8 cellular contexts compared by ENCODE assay signal in genomic region chr7:44883961-44884360, GRCh38. TPM values are rescaled to one million over a fixed set of nuclear protein-coding genes. Genes with fewer than 3 reads are reported as not detected.
A peak's percentile ranks its signal among the peaks of the same experiment; 100 is the strongest.
DNase-seq lines count a peak whose midpoint lies in the region; ATAC-seq, FAIRE-seq and TF ChIP-seq lines count a peak whose summit lies in the region.

No MANE protein-coding gene starts in this region.

- WGBS in A549 (ENCODE audit: missing lambda C conversion rate), result 78% methylated on average over 7 of the region's 7 CpGs
- WGBS in HUES64, result 76% methylated on average over 7 of the region's 7 CpGs

- no peaks in the 10 kb centered on the region for H3K27me3 Mint-ChIP-seq in chondrocyte (ENCODE audit: low read depth)

- no peak for ATAC-seq in A549
- no peak for ATAC-seq in HG03439 (IDR thresholded peaks at IDR 0.05; ENCODE audit: unreplicated experiment)

- H3K27ac ChIP-seq in A549, result peak overlapping the region in 1 of 2 experiments; percentile 96; a peak in 4 of 6 replicates
- H3K27ac ChIP-seq in HUES64 (ENCODE audit: low read depth, low read length), result no peak overlapping the region

- CTCF ChIA-PET in A549 (lab: Yijun Ruan, JAX), result interaction anchor here (0.6 to 2.3 kb wide), 4 partner anchors 22 to 37 kb away, joined by 3 to 14 read pairs (median 4); no protein-coding TSS in a partner anchor

- H3K4me3 Mint-ChIP-seq in chondrocyte (ENCODE audit: unreplicated experiment), result peak overlapping the region; percentile 95

- H3K4me2 ChIP-seq in A549, result peak overlapping the region; percentile 79

- H3K27me3 ChIP-seq in HUES64 (ENCODE audit: insufficient read depth, low read length), result no peaks in the 10 kb centered on the region

- no peak for TF ChIP-seq RAD21 in A549 (conservative IDR thresholded peaks at IDR 0.05 in 1 of 2, IDR thresholded peaks at IDR 0.05 in 1 of 2)

- peaks cover 43% of the 10 kb centered on the region for H3K36me3 ChIP-seq in HUES64 (ENCODE audit: insufficient read depth, low read length)

- H3K4me1 Mint-ChIP-seq in chondrocyte (ENCODE audit: low read depth), result peaks cover 58% of the 10 kb centered on the region

- no peaks in the 10 kb centered on the region for H3K9me3 Mint-ChIP-seq in chondrocyte (ENCODE audit: low read depth)

- peaks cover 10% of the 10 kb centered on the region for H3K36me3 Mint-ChIP-seq in chondrocyte (ENCODE audit: low read depth)

- TF ChIP-seq CTCF in A549 (IDR thresholded peaks at IDR 0.05) (no peak), chondrocyte (IDR thresholded peaks at IDR 0.05) (no peak), GM13976 (IDR thresholded peaks at IDR 0.05; ENCODE audit: borderline replicate concordance, control extremely low read depth, extremely low read depth, insufficient read depth, missing control alignments) (no peak), GM20000 (IDR thresholded peaks at IDR 0.05; ENCODE audit: extremely low read depth, missing control alignments) (no peak)

- peak overlapping the region; percentile 86 for H3K9ac ChIP-seq in HUES64 (ENCODE audit: low read depth, low read length)

- H3K27ac Mint-ChIP-seq in chondrocyte (ENCODE audit: unreplicated experiment), result peak overlapping the region; percentile 97

- DNase-seq in A549 (ENCODE audit: low read depth in 1 of 2, low spot score in 1 of 2), result no peak
- no peak for DNase-seq in chondrocyte (ENCODE audit: low spot score)
- DNase-seq in myocyte (ENCODE audit: low read depth), result peak; percentile 32
- DNase-seq in GM13976 (ENCODE audit: low spot score), result no peak
- DNase-seq in GM20000 (ENCODE audit: low spot score), result no peak
- DNase-seq in NCI-H2171 (lab: John Stamatoyannopoulos, UW), result no peak

- TF ChIP-seq POLR2A in A549 (IDR thresholded peaks at IDR 0.05; ENCODE audit: low read length), result no peak

- in situ Hi-C loops in GM13976 (cut with MboI; ENCODE audit: low sequenced_read_pairs, unreplicated experiment), result no loop called here

- H3K4me3 ChIP-seq in A549 (peak overlapping the region; percentile 96), HUES64 (ENCODE audit: low read length) (peak overlapping the region; percentile 84)

- FAIRE-seq in A549 (lab: Jason Lieb, UNC), result no peak

- no peak for TF ChIP-seq EP300 in A549 (IDR thresholded peaks at IDR 0.05)

- peaks cover 49% of the 10 kb centered on the region for H3K4me1 ChIP-seq in A549
- H3K4me1 ChIP-seq in HUES64 (ENCODE audit: insufficient read depth, low read length), result peaks cover 38% of the 10 kb centered on the region

- H3K9me3 ChIP-seq in A549, result no peaks in the 10 kb centered on the region
- H3K9me3 ChIP-seq in HUES64 (ENCODE audit: insufficient read depth, low read depth, low read length), result no peaks in the 10 kb centered on the region

- POLR2A ChIA-PET in A549 (lab: Yijun Ruan, JAX), result interaction anchor here (0.6 to 2.8 kb wide), 5 partner anchors 10 to 278 kb away, joined by 3 to 21 read pairs (median 4); partner anchors contain the start of gene OGDH

TF ChIP-seq in A549, 52 proteins besides CTCF, POLR2A, EP300 and RAD21:
- TF ChIP-seq REST (IDR thresholded peaks at IDR 0.05), result no peak
- no peak for TF ChIP-seq KDM1A (IDR thresholded peaks at IDR 0.05; ENCODE audit: low read depth)
- no peak for TF ChIP-seq SREBF2 (IDR thresholded peaks at IDR 0.05)
- TF ChIP-seq MYC (IDR thresholded peaks at IDR 0.05; ENCODE audit: borderline replicate concordance, low read length), result no peak
- no peak for TF ChIP-seq HOXB13 (CRISPR knock-in tag; IDR thresholded peaks at IDR 0.05; ENCODE audit: low read depth)
- TF ChIP-seq RCOR1 (IDR thresholded peaks at IDR 0.05; ENCODE audit: low read depth, low read length), result no peak
- no peak for TF ChIP-seq RARB (CRISPR knock-in tag; IDR thresholded peaks at IDR 0.05)
- TF ChIP-seq JUN (IDR thresholded peaks at IDR 0.05), result no peak
- no peak for TF ChIP-seq MAFK (IDR thresholded peaks at IDR 0.05; ENCODE audit: partially characterized antibody)
- no peak for TF ChIP-seq PHF8 (IDR thresholded peaks at IDR 0.05; ENCODE audit: borderline replicate concordance, low read depth)
- no peak for TF ChIP-seq TP53 (CRISPR knock-in tag; IDR thresholded peaks at IDR 0.05)
- TF ChIP-seq FOSB (CRISPR knock-in tag; IDR thresholded peaks at IDR 0.05), result no peak
- TF ChIP-seq KDM5A (IDR thresholded peaks at IDR 0.05), result no peak
- TF ChIP-seq EHF (CRISPR knock-in tag; IDR thresholded peaks at IDR 0.05), result no peak
- no peak for TF ChIP-seq FOXS1 (CRISPR knock-in tag; IDR thresholded peaks at IDR 0.05)
- no peak for TF ChIP-seq CBX8 (IDR thresholded peaks at IDR 0.05)
- no peak for TF ChIP-seq NFE2L2 (conservative IDR thresholded peaks at IDR 0.05; ENCODE audit: low read length)
- no peak for TF ChIP-seq TFCP2L1 (CRISPR knock-in tag; IDR thresholded peaks at IDR 0.05)
- no peak for TF ChIP-seq ESRRA (IDR thresholded peaks at IDR 0.05; ENCODE audit: borderline replicate concordance, low read length)
TF ChIP-seq in A549: peak in this region for 0.

RNA-seq across cellular contexts. Expression of gene PURB, which starts 1.4 kb away (rescaled TPM):
- 5.7 and 6.4 TPM in 2 replicates for polyA plus RNA-seq in A549 (2011; rRNA removed)
- polyA plus RNA-seq in A549 (2012; cell fraction: cytosol; rRNA removed), result 2.2 and 2.9 TPM in 2 replicates
- polyA plus RNA-seq in A549 (2012; cell fraction: nucleus; rRNA removed), result 1.3 and 1.7 TPM in 2 replicates
- polyA plus RNA-seq in A549 (2017; fragmentation: RNase III; extraction: RNeasy Plus Mini Kit Qiagen cat#74134 plus additional on column Dnase treatment), result 10.0 to 11.6 TPM (median 10.4 TPM) in 3 replicates
- 3.5 and 3.6 TPM in 2 replicates for polyA minus RNA-seq in A549 (2011; rRNA and poly(A)+ RNA removed)
- 11.5 TPM for polyA plus RNA-seq in HUES64 (2013, experiment 1 of 2)
- 12.6 TPM for polyA plus RNA-seq in HUES64 (2013, experiment 2 of 2)
- 21.9 to 22.2 TPM (median 22.2 TPM) in 3 replicates for total RNA-seq in chondrocyte
- 66.2 and 101 TPM in 2 replicates for total RNA-seq in myocyte
- polyA plus RNA-seq in myocyte (2012), result 30.7 TPM

RNA-seq across cellular contexts. Expression of gene H2AZ2, which starts 36.1 kb away (rescaled TPM):
- polyA plus RNA-seq in A549 (2011; rRNA removed) (239 and 262 TPM in 2 replicates), A549 (2017; fragmentation: RNase III; extraction: RNeasy Plus Mini Kit Qiagen cat#74134 plus additional on column Dnase treatment) (236 to 244 TPM (median 241 TPM) in 3 replicates)
- 402 and 450 TPM in 2 replicates for polyA plus RNA-seq in A549 (2012; cell fraction: cytosol; rRNA removed)
- polyA plus RNA-seq in A549 (2012; cell fraction: nucleus; rRNA removed), result 123 and 134 TPM in 2 replicates
- polyA minus RNA-seq in A549 (2011; rRNA and poly(A)+ RNA removed), result 117 and 130 TPM in 2 replicates
- polyA plus RNA-seq in HUES64 (2013, experiment 1 of 2), result 157 TPM
- 193 TPM for polyA plus RNA-seq in HUES64 (2013, experiment 2 of 2)
- total RNA-seq in chondrocyte (119 to 139 TPM (median 126 TPM) in 3 replicates), myocyte (232 and 296 TPM in 2 replicates)
- polyA plus RNA-seq in myocyte (2012), result 163 TPM
